ENCODE assay signal across 8 cellular contexts in the genomic region with DNA sequence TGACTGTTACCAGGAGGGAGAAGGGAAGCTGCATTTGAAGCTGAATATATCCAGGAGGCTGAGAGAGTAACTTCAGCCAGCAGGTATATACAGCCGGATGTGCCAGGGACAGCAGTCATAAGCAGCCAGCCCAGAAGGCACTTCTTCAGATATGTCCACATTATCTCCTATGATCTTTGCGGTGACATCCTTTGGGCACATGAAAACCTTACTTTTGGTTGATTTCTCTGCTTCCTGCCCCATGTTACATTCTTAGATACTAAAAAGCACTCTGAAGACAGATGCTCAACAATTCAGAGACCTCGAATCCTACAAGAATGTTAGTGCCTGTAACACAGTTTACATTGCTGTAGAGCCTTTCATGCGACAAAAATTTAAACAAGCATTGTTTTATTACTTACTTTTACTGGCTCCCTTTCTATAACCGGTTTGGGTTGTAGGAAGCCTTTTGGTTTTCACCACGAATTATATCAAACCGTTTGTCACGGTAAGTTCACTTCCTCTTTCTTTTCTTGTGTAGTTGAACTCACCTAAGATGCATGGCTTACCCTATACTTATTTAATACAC. TPM values are rescaled to one million over a fixed set of nuclear protein-coding genes. Genes with fewer than 3 reads are reported as not detected.
A peak's percentile ranks its signal among the peaks of the same experiment; 100 is the strongest.
DNase-seq lines count a peak whose midpoint lies in the region; ATAC-seq, FAIRE-seq and TF ChIP-seq lines count a peak whose summit lies in the region.

No MANE protein-coding gene starts in this region.

- WGBS in endodermal cell (ENCODE audit: insufficient coverage in 1 of 2, insufficient read length in 1 of 2), 2 experiments, result 84 to 86% methylated on average over 8 of the region's 8 CpGs

- H3K27ac Mint-ChIP-seq in endodermal cell, result peak overlapping the region; percentile 45

- H3K9me3 ChIP-seq in endodermal cell (ENCODE audit: control insufficient read depth, low read length), result peaks cover 6% of the 10 kb centered on the region

- peaks cover 3% of the 10 kb centered on the region for H3K9me3 Mint-ChIP-seq in endodermal cell

- TF ChIP-seq CTCF in endodermal cell (conservative IDR thresholded peaks at IDR 0.05), result no peak

- no peaks in the 10 kb centered on the region for H3K27me3 ChIP-seq in endodermal cell (ENCODE audit: control insufficient read depth, insufficient read depth, low read length, poor library complexity, severe bottlenecking)

- FAIRE-seq in GM18507 (lab: Jason Lieb, UNC), result peak; percentile 86

- ATAC-seq in HG02852 (IDR thresholded peaks at IDR 0.05; ENCODE audit: unreplicated experiment), result peak; percentile 91
- no peak for ATAC-seq in sciatic nerve

- no peak overlapping the region for H3K27ac ChIP-seq in endodermal cell (ENCODE audit: low read depth, low read length)

- H3K36me3 ChIP-seq in endodermal cell (ENCODE audit: control insufficient read depth, insufficient read depth, low read length), result no peaks in the 10 kb centered on the region

- peaks cover 30% of the 10 kb centered on the region for H3K4me1 Mint-ChIP-seq in endodermal cell

- H3K9ac ChIP-seq in endodermal cell (ENCODE audit: extremely low read depth, low read length, poor library complexity, severe bottlenecking), result no peak overlapping the region

- H3K4me3 ChIP-seq in endodermal cell (ENCODE audit: low read length), result no peak overlapping the region

- H3K4me1 ChIP-seq in endodermal cell (ENCODE audit: control insufficient read depth, insufficient read depth, low read length), result peaks cover 3% of the 10 kb centered on the region

- H3K4me3 Mint-ChIP-seq in endodermal cell, result peak overlapping the region; percentile 18

- DNase-seq in GM18507 (ENCODE audit: extremely low spot score, insufficient read length, low read depth) (peak; percentile 5), RPMI8226 (peak; percentile 23), endodermal cell (no peak), sciatic nerve (ENCODE audit: low spot score) (no peak), Ammon's horn (ENCODE audit: low spot score) (no peak), NCI-H2196 treated with DMSO at 0.1 percent for 48 hours (lab: John Stamatoyannopoulos, UW; ENCODE audit: unreplicated experiment) (no peak), cerebellar nuclear complex (lab: John Stamatoyannopoulos, UW) (no peak)

- no peaks in the 10 kb centered on the region for H3K36me3 Mint-ChIP-seq in endodermal cell (ENCODE audit: low read depth)

- no peaks in the 10 kb centered on the region for H3K27me3 Mint-ChIP-seq in endodermal cell (ENCODE audit: insufficient read depth)

- intact Hi-C loops in sciatic nerve (cut with DNase I), result no loop called here

RNA-seq across cellular contexts. Expression of gene TLK1, which starts 50.3 kb away (rescaled TPM):
- total RNA-seq in endodermal cell (10 to 100 TPM; 85.4 to 85.8 TPM), sciatic nerve (56.8 TPM)
- polyA plus RNA-seq in endodermal cell (2013, experiment 1 of 2), result 35.0 TPM
- 32.3 TPM for polyA plus RNA-seq in endodermal cell (2013, experiment 2 of 2)

Comparison
In these comparisons a context has a peak if more than half of its experiments do, and no peak if none do; other contexts are left out.
1. DNase-seq: peak in GM18507 (single experiment) and RPMI8226 (single experiment); none in endodermal cell (single experiment), sciatic nerve (single experiment), Ammon's horn (single experiment), NCI-H2196 treated with DMSO at 0.1 percent for 48 hours (single experiment) and cerebellar nuclear complex (0 of 2).